In genomic region chr10:85609509-85609908, GRCh38 we compare ENCODE assay signal across 28 cellular contexts.
DNase-seq lines count a peak whose midpoint lies in the region; ATAC-seq, FAIRE-seq and TF ChIP-seq lines count a peak whose summit lies in the region.
"Had no signal": no experiment of that assay in that cellular context is flagged by ENCODE, and none has a peak within 500 bp of the region (broad histone marks: within the 10 kb centered on the region; RNA-seq: fewer than 3 reads in every experiment).

No MANE protein-coding gene starts in this region.

- H3K27me3 Mint-ChIP-seq in H9 (ENCODE audit: low read depth) (peaks cover 1% of the 10 kb centered on the region; the same call in 1 of the 2 replicates), osteocyte (ENCODE audit: unreplicated experiment) (no peaks in the 10 kb centered on the region)
- H3K27me3 Mint-ChIP-seq: B cell had no signal

- H3K23ac ChIP-seq in H9 (ENCODE audit: insufficient read length, low read depth, low read length), result no peak overlapping the region

- no peak overlapping the region for H2AK5ac ChIP-seq in H9 (ENCODE audit: insufficient read length, low read length)

- H3K9ac ChIP-seq in H9 (ENCODE audit: extremely low read depth, insufficient read length, low read length) (no peak overlapping the region), HepG2 (ENCODE audit: insufficient read depth, low read depth, low read length) (no peak overlapping the region)

- H2BK5ac ChIP-seq in H9 (ENCODE audit: insufficient read length, low read length), result no peak overlapping the region

- TF ChIP-seq RAD21 in HepG2 (CRISPR knock-in tag; IDR thresholded peaks at IDR 0.05), result no peak

- H3K56ac ChIP-seq in H9 (ENCODE audit: insufficient read length, low read depth, low read length), result no peak overlapping the region

- H2BK120ac ChIP-seq in H9 (ENCODE audit: low read depth, low read length, poor library complexity, severe bottlenecking), result no peak overlapping the region

- BruUV-seq in HepG2 (replicated peaks; lab: Mats Ljungman, UMichigan), result no TSS peak

- H3K9me3 Mint-ChIP-seq in H9 (no peaks in the 10 kb centered on the region; a peak in 1 of 5 replicates), osteocyte (ENCODE audit: unreplicated experiment) (peaks cover 7% of the 10 kb centered on the region)
- H3K9me3 Mint-ChIP-seq: CD8-positive, alpha-beta T cell had no signal

- H3K79me2 ChIP-seq in H9 (ENCODE audit: insufficient read depth, low read length) (no peaks in the 10 kb centered on the region), HepG2 (ENCODE audit: insufficient read depth, low read length) (no peaks in the 10 kb centered on the region)

- no peak overlapping the region for H3T11ph ChIP-seq in H9 (ENCODE audit: low read length)

- H4K20me1 ChIP-seq in H9 (ENCODE audit: control insufficient read depth, insufficient read depth, insufficient read length) (no peaks in the 10 kb centered on the region), HepG2 (ENCODE audit: insufficient read depth, low read length) (no peaks in the 10 kb centered on the region)

- H3K27me3 ChIP-seq in H9 (ENCODE audit: insufficient read depth, low read length) (no peaks in the 10 kb centered on the region), HepG2 (ENCODE audit: control insufficient read depth in 1 of 2, insufficient read depth in 2 of 2, low read length in 2 of 2) (0 out of 5 replicates have a peak, but pooled peaks cover 0 to 13% of the 10 kb centered on the region in 2 experiments)
- H3K27me3 ChIP-seq in effector memory CD4-positive, alpha-beta T cell (replicated peaks; ENCODE audit: control insufficient read depth, insufficient read depth, low read length, poor library complexity, severe bottlenecking), result no peaks in the 10 kb centered on the region
- H3K27me3 ChIP-seq: SJCRH30 had no signal

- intact Hi-C loops in HepG2 (cut with micrococcal nuclease; ENCODE audit: unreplicated experiment), result no loop called here

- in situ Hi-C loops in HepG2 (cut with HindIII; ENCODE audit: extremely low pct_ligation_motif_present, low pct_unique_long_range_greater_than_20kb), result no loop called here

- peak; percentile 12 for DNase-seq in A172 (ENCODE audit: low spot score)
- DNase-seq in H9, result peak; percentile 16
- DNase-seq in ecto neural progenitor cell (ENCODE audit: low spot score), result peak; percentile 4
- peak; percentile 60 for DNase-seq in osteocyte (ENCODE audit: extremely low spot score, unreplicated experiment)
- DNase-seq in HepG2 (ENCODE audit: low spot score), result no peak
- DNase-seq in effector memory CD4-positive, alpha-beta T cell, result no peak
- DNase-seq: Caco-2, DMS79, EL, GDM1, H7, IMR-90, KG1, MM.1S, NCI-H1048, NCI-H1417, NCI-H1694 treated with DMSO at 0.1 percent for 48 hours, NCI-H2081, NCI-H2227 treated with DMSO at 0.1 percent for 48 hours, NCI-H526 treated with DMSO at 0.1 percent for 48 hours, PC-9, SJCRH30 had no signal

- no peak overlapping the region for H2AFZ ChIP-seq in H9 (ENCODE audit: low read length)
- no peak overlapping the region for H2AFZ ChIP-seq in HepG2 (ENCODE audit: low read length)
- H2AFZ ChIP-seq: PC-9 had no signal

- H3K4me3 Mint-ChIP-seq in H9 (no peak overlapping the region), osteocyte (ENCODE audit: unreplicated experiment) (no peak overlapping the region)
- H3K4me3 Mint-ChIP-seq: B cell; CD8-positive, alpha-beta T cell had no signal

- no peak overlapping the region for H3K27ac Mint-ChIP-seq in H9
- H3K27ac Mint-ChIP-seq in osteocyte (ENCODE audit: unreplicated experiment), result no peak overlapping the region
- H3K27ac Mint-ChIP-seq: B cell had no signal

- no CpG with 5 or more reads among the region's 5 CpGs for WGBS in H9 (ENCODE audit: extremely low coverage, insufficient read length, low lambda C conversion rate)
- WGBS in HepG2 (ENCODE audit: low lambda C conversion rate), result 7% methylated on average over 2 of the region's 5 CpGs

- no peak overlapping the region for H2BK20ac ChIP-seq in H9 (ENCODE audit: low read depth, low read length, poor library complexity, severe bottlenecking)

- no peak overlapping the region for H3K4ac ChIP-seq in H9 (ENCODE audit: low read depth, low read length)

- H4K8ac ChIP-seq in H9 (replicated peaks; ENCODE audit: insufficient read length, low read depth, low read length), result no peak overlapping the region

- H3K36me3 ChIP-seq in HepG2 (replicated peaks in 1 of 2; ENCODE audit: control insufficient read depth in 1 of 2, insufficient read depth in 2 of 2, low read length in 2 of 2), result no peaks in the 10 kb centered on the region
- no peaks in the 10 kb centered on the region for H3K36me3 ChIP-seq in effector memory CD4-positive, alpha-beta T cell (ENCODE audit: control insufficient read depth, insufficient read depth, low read length)
- H3K36me3 ChIP-seq: SJCRH30 had no signal

- no peaks in the 10 kb centered on the region for H3K79me1 ChIP-seq in H9 (ENCODE audit: insufficient read depth, low read depth, low read length, poor library complexity, severe bottlenecking)

- H3K14ac ChIP-seq in H9 (ENCODE audit: insufficient read depth, low read length), result no peak overlapping the region

- H4K91ac ChIP-seq in H9 (ENCODE audit: insufficient read length, low read depth, low read length), result no peak overlapping the region

- H3K18ac ChIP-seq in H9 (ENCODE audit: insufficient read length, low read depth, low read length), result no peak overlapping the region

- H3K4me1 Mint-ChIP-seq in H9 (0 out of 4 replicates have a peak, but pooled peaks cover 0 to 2% of the 10 kb centered on the region in 2 experiments), osteocyte (ENCODE audit: unreplicated experiment) (no peaks in the 10 kb centered on the region)

- TF ChIP-seq POLR2A in HepG2 (IDR thresholded peaks at IDR 0.05; ENCODE audit: insufficient read depth in 1 of 2, low read depth in 2 of 2, low read length in 2 of 2), result no peak

- H2BK12ac ChIP-seq in H9 (ENCODE audit: insufficient read length, low read depth, low read length), result no peak overlapping the region

- H3K9me3 ChIP-seq in H9 (ENCODE audit: control insufficient read depth, low read depth, low read length) (no peaks in the 10 kb centered on the region), HepG2 (ENCODE audit: low read length) (no peaks in the 10 kb centered on the region)
- no peaks in the 10 kb centered on the region for H3K9me3 ChIP-seq in effector memory CD4-positive, alpha-beta T cell (ENCODE audit: control insufficient read depth, low read length)
- H3K9me3 ChIP-seq: Caco-2, SJCRH30 had no signal

- H3K36me3 Mint-ChIP-seq in H9 (ENCODE audit: insufficient read depth in 1 of 3, low read depth in 3 of 3) (no peaks in the 10 kb centered on the region), osteocyte (ENCODE audit: unreplicated experiment) (no peaks in the 10 kb centered on the region)
- H3K36me3 Mint-ChIP-seq: CD8-positive, alpha-beta T cell had no signal

- H4K5ac ChIP-seq in H9 (ENCODE audit: insufficient read length, low read depth, low read length), result no peak overlapping the region

- H3K4me3 ChIP-seq in HepG2 (replicated peaks in 1 of 3; ENCODE audit: insufficient read depth in 1 of 3, low read depth in 2 of 3, low read length in 3 of 3), result no peak overlapping the region
- H3K4me3 ChIP-seq in effector memory CD4-positive, alpha-beta T cell (ENCODE audit: insufficient read depth, low read depth, low read length, poor library complexity, severe bottlenecking), result no peak overlapping the region
- H3K4me3 ChIP-seq: GM12878, PC-9, SJCRH30 had no signal

- no peak for FAIRE-seq in HepG2 (lab: Jason Lieb, UNC)
- FAIRE-seq: GM12878 had no signal

- H3K23me2 ChIP-seq in H9 (ENCODE audit: insufficient read length, low read depth, low read length, poor library complexity, severe bottlenecking), result no peaks in the 10 kb centered on the region

- TF ChIP-seq CTCF in H9 (conservative IDR thresholded peaks at IDR 0.05) (no peak), osteocyte (IDR thresholded peaks at IDR 0.05) (no peak), HepG2 (CRISPR knock-in tag; IDR thresholded peaks at IDR 0.05) (no peak)

- no peaks in the 10 kb centered on the region for H3K4me1 ChIP-seq in H9 (ENCODE audit: insufficient read depth, low read length)
- no peaks in the 10 kb centered on the region for H3K4me1 ChIP-seq in HepG2 (ENCODE audit: insufficient read depth, low read length)
- peaks cover 29% of the 10 kb centered on the region for H3K4me1 ChIP-seq in effector memory CD4-positive, alpha-beta T cell (ENCODE audit: control insufficient read depth, insufficient read depth, low read length, poor library complexity, severe bottlenecking)
- H3K4me1 ChIP-seq: Caco-2, SJCRH30 had no signal

- no peak overlapping the region for H3K4me2 ChIP-seq in H9 (ENCODE audit: insufficient read depth, insufficient read length, low read length)
- no peak overlapping the region for H3K4me2 ChIP-seq in HepG2 (ENCODE audit: low read depth, low read length)
- H3K4me2 ChIP-seq: PC-9 had no signal

- POLR2A ChIA-PET in HepG2 (lab: Yijun Ruan, JAX), result no interaction called here

- no peak overlapping the region for H3K27ac ChIP-seq in H9 (ENCODE audit: insufficient read length, low read depth, low read length)
- H3K27ac ChIP-seq in HepG2 (ENCODE audit: extremely low read length, insufficient read depth, low read length), result no peak overlapping the region
- no peak overlapping the region for H3K27ac ChIP-seq in effector memory CD4-positive, alpha-beta T cell (ENCODE audit: insufficient read depth, low read length, poor library complexity, severe bottlenecking)
- H3K27ac ChIP-seq: C4-2B, PC-9, SJCRH30 had no signal

- CTCF ChIA-PET in HepG2 (lab: Yijun Ruan, JAX; ENCODE audit: low intra/inter-chr PET ratio, low total read pairs), result no interaction called here

- TF ChIP-seq EP300 in HepG2 (IDR thresholded peaks at IDR 0.05; ENCODE audit: low read depth in 2 of 2, low read length in 2 of 2) (no peak), HepG2 (CRISPR knock-in tag; IDR thresholded peaks at IDR 0.05; ENCODE audit: borderline replicate concordance) (no peak)

- ATAC-seq in HepG2, result no peak
- no peak for ATAC-seq in HG02763 (IDR thresholded peaks at IDR 0.05; ENCODE audit: unreplicated experiment)
- ATAC-seq: CD8-positive, alpha-beta T cell; GM12878; Right ventricle myocardium inferior had no signal

- H2BK15ac ChIP-seq in H9 (ENCODE audit: low read depth, low read length), result no peak overlapping the region

TF ChIP-seq in HepG2, 621 proteins besides CTCF, POLR2A, EP300 and RAD21 (continues in another document):
- no peak for TF ChIP-seq HMGXB4 (CRISPR knock-in tag; IDR thresholded peaks at IDR 0.05; ENCODE audit: borderline replicate concordance in 1 of 2, low read depth in 1 of 2)

Comparison
In these comparisons a context has a peak if more than half of its experiments do, and no peak if none do; other contexts are left out.
1. DNase-seq: peak in A172 (single experiment), H9 (single experiment), ecto neural progenitor cell (single experiment) and osteocyte (single experiment); none in HepG2 (single experiment) and effector memory CD4-positive, alpha-beta T cell (0 of 3).